11 cellular contexts compared by ENCODE assay signal in genomic region chr3:108331792-108332191, GRCh38. TPM values are rescaled to one million over a fixed set of nuclear protein-coding genes. Genes with fewer than 3 reads are reported as not detected.
"Had no signal": no experiment of that assay in that cellular context is flagged by ENCODE, and none has a peak within 500 bp of the region (broad histone marks: within the 10 kb centered on the region; RNA-seq: fewer than 3 reads in every experiment).

No MANE protein-coding gene starts in this region.

- FAIRE-seq: HepG2 had no signal

- H3K4me3 ChIP-seq: GM23248, HAP-1 had no signal

- H3K4me1 ChIP-seq: HAP-1 had no signal

- H3K9me3 ChIP-seq: HAP-1 had no signal

- H3K27ac ChIP-seq: GM23248, HL-60 had no signal

- H3K9me3 Mint-ChIP-seq: HFFc6, IgD-negative memory B cell had no signal

- H3K27ac Mint-ChIP-seq: HFFc6, IgD-negative memory B cell had no signal

- DNase-seq: GM23248, GOT3, H7, HFFc6 had no signal

- ATAC-seq: HCT116, HepG2 had no signal

- H3K36me3 ChIP-seq: HAP-1 had no signal

- H3K4me3 Mint-ChIP-seq: HFFc6, IgD-negative memory B cell had no signal

- H3K36me3 Mint-ChIP-seq: IgD-negative memory B cell had no signal

RNA-seq across cellular contexts. Expression of gene HHLA2, which starts 35.4 kb away (rescaled TPM):
- total RNA-seq: GM23248, H4, H7, HepG2, HFFc6, HT1080 had no signal
- polyA plus RNA-seq: GM23248, HepG2, IgD-negative memory B cell had no signal
